In genomic region chr10:44164256-44164956, GRCh38 we compare ENCODE assay signal across 1 cellular context.
TF ChIP-seq lines count a peak whose summit lies in the region.

No MANE protein-coding gene starts in this region.

TF ChIP-seq in SK-N-SH treated with all-trans-retinoic acid at 6 μM for 48 hours, 23 proteins besides CTCF, POLR2A, EP300 and RAD21 (continued from another document):
- no peak for TF ChIP-seq PATZ1 (CRISPR knock-in tag; IDR thresholded peaks at IDR 0.05; ENCODE audit: borderline replicate concordance)
